Comparison of ENCODE assay signal across 1 cellular context in the genomic region with DNA sequence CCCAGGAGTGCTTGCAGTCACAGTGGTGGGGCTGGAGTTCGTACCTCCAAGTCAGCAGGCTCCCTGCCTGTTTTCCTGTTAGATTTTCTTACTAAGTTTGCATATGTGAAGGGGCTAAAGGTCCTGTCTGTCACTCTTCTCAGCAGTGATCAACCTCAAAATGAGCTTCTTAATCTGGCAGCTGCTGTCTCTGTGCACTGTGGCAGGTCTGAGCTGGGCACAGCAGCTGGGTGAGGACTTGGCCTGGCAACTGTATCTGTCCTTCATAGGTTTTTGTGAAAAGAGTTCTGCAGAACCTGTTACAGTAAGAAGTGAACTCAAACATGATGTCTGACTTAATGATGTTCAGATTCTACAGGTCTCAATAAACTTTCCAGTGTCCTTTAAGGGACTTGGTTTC.
TF ChIP-seq lines count a peak whose summit lies in the region.

No MANE protein-coding gene starts in this region.

TF ChIP-seq in GM23338, 12 proteins besides CTCF, POLR2A, EP300 and RAD21 (continued from another document):
- TF ChIP-seq ZNF462 (CRISPR knock-in tag; IDR thresholded peaks at IDR 0.05) = no peak
